ENCODE assay signal across 35 cellular contexts in genomic region chr10:59698326-59698725, GRCh38. TPM values are rescaled to one million over a fixed set of nuclear protein-coding genes. Genes with fewer than 3 reads are reported as not detected.
"Had no signal": no experiment of that assay in that cellular context is flagged by ENCODE, and none has a peak within 500 bp of the region (broad histone marks: within the 10 kb centered on the region; RNA-seq: fewer than 3 reads in every experiment).

No MANE protein-coding gene starts in this region.

- DNase-seq: dorsolateral prefrontal cortex; effector CD4-positive, alpha-beta T cell; endodermal cell; foreskin fibroblast; gastrocnemius medialis; heart left ventricle; kidney; mesendoderm; natural killer cell; pancreas; stimulated activated CD4-positive, alpha-beta T cell treated with anti-CD3 and anti-CD28 coated beads, Interleukin-12 subunit alpha, Interleukin-12 subunit beta, amount 100 ng/mL, for 4 hours; stimulated activated CD4-positive, alpha-beta T cell treated with anti-CD3 and anti-CD28 coated beads, Interleukin-1b, Interleukin-23, amount 100 ng/mL, for 48 hours; stimulated activated CD4-positive, alpha-beta T cell treated with anti-CD3 and anti-CD28 coated beads, Interleukin-4, amount 100 ng/mL, for 1 hour; stimulated activated CD8-positive, alpha-beta memory T cell treated with anti-CD3 and anti-CD28 coated beads, Interleukin-4, amount 100 ng/mL, for 48 hours; stimulated activated naive CD4-positive, alpha-beta T cell treated with Interleukin-2 at 50 U/mL for 16 hours; stomach; testis; tibial artery; upper lobe of left lung had no signal

- H3K36me3 ChIP-seq: gastrocnemius medialis, heart left ventricle, neutrophil, pancreas, right atrium auricular region, stomach, tibial artery, upper lobe of left lung had no signal

- H3K27me3 Mint-ChIP-seq: progenitor cell of endocrine pancreas had no signal

- H3K4me3 Mint-ChIP-seq: endodermal cell, natural killer cell had no signal

- H3K4me2 ChIP-seq: hepatocyte, smooth muscle cell had no signal

- H3K27ac Mint-ChIP-seq: endodermal cell, natural killer cell, progenitor cell of endocrine pancreas had no signal

- H2AFZ ChIP-seq: hepatocyte had no signal

- H3K27me3 ChIP-seq: gastrocnemius medialis, heart left ventricle, hepatocyte, neutrophil, pancreas, right atrium auricular region, testis, tibial artery, upper lobe of left lung had no signal

- H3K4me3 ChIP-seq: dorsolateral prefrontal cortex, gastrocnemius medialis, heart left ventricle, hepatocyte, pancreas, right atrium auricular region, smooth muscle cell, stomach, testis, tibial artery, upper lobe of left lung had no signal

- H3K9me3 Mint-ChIP-seq: endodermal cell, natural killer cell had no signal

- H3K4me1 Mint-ChIP-seq: natural killer cell had no signal

- H3K79me2 ChIP-seq: hepatocyte had no signal

- H3K36me3 Mint-ChIP-seq: natural killer cell had no signal

- FAIRE-seq: colon, kidney, pancreas, urothelium cell line had no signal

- H3K9me3 ChIP-seq: gastrocnemius medialis, heart left ventricle, neutrophil, pancreas, right atrium auricular region, stomach, testis, tibial artery, upper lobe of left lung had no signal

- ATAC-seq: esophagus mucosa, gastrocnemius medialis, heart left ventricle, left lobe of liver, natural killer cell, pancreas, sciatic nerve had no signal

- H3K4me1 ChIP-seq: pancreas, right atrium auricular region, stomach, testis, tibial artery, upper lobe of left lung had no signal

- H3K27ac ChIP-seq: epithelial cell of prostate, gastrocnemius medialis, heart left ventricle, hepatocyte, neutrophil, pancreas, right atrium auricular region, stomach, testis, tibial artery, upper lobe of left lung had no signal

RNA-seq across cellular contexts. Expression of gene SLC16A9, which starts 11.3 kb away (rescaled TPM):
- total RNA-seq: lung microvascular endothelial cell, natural killer cell had no signal

RNA-seq across cellular contexts. Expression of gene MRLN, which starts 54.9 kb away (rescaled TPM):
- total RNA-seq: endodermal cell, esophagus mucosa, hepatocyte, kidney, left lobe of liver, liver, lung microvascular endothelial cell, natural killer cell, omental fat pad, progenitor cell of endocrine pancreas, right atrium auricular region, sciatic nerve, smooth muscle cell, stomach, subcutaneous adipose tissue, testis had no signal
- polyA plus RNA-seq: heart left ventricle, hepatocyte, liver, neural cell, smooth muscle cell had no signal
